Comparison of ENCODE assay signal across 17 cellular contexts in genomic region chr13:112182251-112182650, GRCh38.
DNase-seq lines count a peak whose midpoint lies in the region; ATAC-seq, FAIRE-seq and TF ChIP-seq lines count a peak whose summit lies in the region.
"Had no signal": no experiment of that assay in that cellular context is flagged by ENCODE, and none has a peak within 500 bp of the region (broad histone marks: within the 10 kb centered on the region; RNA-seq: fewer than 3 reads in every experiment).

No MANE protein-coding gene starts in this region.

- CTCF ChIA-PET in activated CD8-positive, alpha-beta memory T cell treated with anti-CD3 and anti-CD28 coated beads, Interleukin-2, amount 10 ng/mL, durations not matched to agents 7 days and 5 days (lab: Charles Lee), result no interaction called here

- no peaks in the 10 kb centered on the region for H4K20me1 ChIP-seq in GM23338 (replicated peaks; ENCODE audit: insufficient read depth)

- H3K4me3 ChIP-seq in GM23338 (no peak overlapping the region), pancreas (no peak overlapping the region)
- H3K4me3 ChIP-seq: GM23248 had no signal

- no peak overlapping the region for H3K4me2 ChIP-seq in GM23338

- FAIRE-seq in pancreas (lab: Jason Lieb, UNC), result no peak
- FAIRE-seq: A204.1, HepG2, HTR-8/SVneo had no signal

- intact Hi-C loops in pancreas (cut with DNase I), result no loop called here

- no peak overlapping the region for H3K27ac ChIP-seq in GM23338 (ENCODE audit: low read depth)
- no peak overlapping the region for H3K27ac ChIP-seq in pancreas
- H3K27ac ChIP-seq: GM23248 had no signal

- DNase-seq in GM23338 (ENCODE audit: low spot score), result no peak
- peak; percentile 29 for DNase-seq in activated CD8-positive, alpha-beta memory T cell treated with anti-CD3 and anti-CD28 coated beads, Interleukin-2, amount 10 ng/mL, durations not matched to agents 7 days and 5 days
- peak; percentile 39 for DNase-seq in left lobe of liver (ENCODE audit: low spot score)
- DNase-seq in type B pancreatic cell (ENCODE audit: extremely low spot score, unreplicated experiment), result peak; percentile 53
- DNase-seq in KG1 (lab: John Stamatoyannopoulos, UW), result no peak
- DNase-seq in pancreas, result no peak
- DNase-seq in cerebellar nuclear complex (lab: John Stamatoyannopoulos, UW), result no peak
- no peak for DNase-seq in DMS79 (lab: John Stamatoyannopoulos, UW)
- DNase-seq: CD8-positive, alpha-beta memory T cell; GF-D8; GM23248; H9 had no signal

- H3K36me3 Mint-ChIP-seq in GM23338 (ENCODE audit: low read depth), result no peaks in the 10 kb centered on the region
- H3K36me3 Mint-ChIP-seq in activated CD8-positive, alpha-beta memory T cell treated with anti-CD3 and anti-CD28 coated beads, Interleukin-2, amount 10 ng/mL, durations not matched to agents 7 days and 5 days, result no peaks in the 10 kb centered on the region
- no peaks in the 10 kb centered on the region for H3K36me3 Mint-ChIP-seq in type B pancreatic cell
- H3K36me3 Mint-ChIP-seq: CD8-positive, alpha-beta memory T cell had no signal

- ATAC-seq in GM23338 (peak; percentile 31; the same call in 2 of the 3 replicates), left lobe of liver (no peak), pancreas (no peak)
- ATAC-seq in activated CD8-positive, alpha-beta memory T cell treated with anti-CD3 and anti-CD28 coated beads, Interleukin-2, amount 10 ng/mL, durations not matched to agents 7 days and 5 days, result no peak

- H3K4me1 ChIP-seq in GM23338 (ENCODE audit: insufficient read depth) (no peaks in the 10 kb centered on the region), pancreas (no peaks in the 10 kb centered on the region)
- H3K4me1 ChIP-seq: Caco-2 had no signal

- H3K9me2 ChIP-seq in GM23338 (ENCODE audit: insufficient read depth), result 0 out of 2 replicates have a peak, but pooled peaks cover 3% of the 10 kb centered on the region

- no peak overlapping the region for H3K4me3 Mint-ChIP-seq in GM23338
- no peak overlapping the region for H3K4me3 Mint-ChIP-seq in activated CD8-positive, alpha-beta memory T cell treated with anti-CD3 and anti-CD28 coated beads, Interleukin-2, amount 10 ng/mL, durations not matched to agents 7 days and 5 days
- no peak overlapping the region for H3K4me3 Mint-ChIP-seq in type B pancreatic cell
- H3K4me3 Mint-ChIP-seq: B cell; CD8-positive, alpha-beta memory T cell; H9 had no signal

- no peak for TF ChIP-seq CTCF in GM23338 (conservative IDR thresholded peaks at IDR 0.05; ENCODE audit: low read depth in 2 of 2)
- TF ChIP-seq CTCF in type B pancreatic cell (conservative IDR thresholded peaks at IDR 0.05), result no peak
- TF ChIP-seq CTCF in pancreas (IDR thresholded peaks at IDR 0.05), result no peak

- H3F3A ChIP-seq in GM23338 (replicated peaks; ENCODE audit: low read depth), result no peaks in the 10 kb centered on the region

- WGBS in pancreas, 2 donors, result 66 to 71% methylated on average over 11 of the region's 11 CpGs

- H3K27me3 Mint-ChIP-seq in GM23338 (ENCODE audit: insufficient read depth, low read depth, poor library complexity), result peaks cover 12% of the 10 kb centered on the region
- no peaks in the 10 kb centered on the region for H3K27me3 Mint-ChIP-seq in activated CD8-positive, alpha-beta memory T cell treated with anti-CD3 and anti-CD28 coated beads, Interleukin-2, amount 10 ng/mL, durations not matched to agents 7 days and 5 days
- peaks cover 23% of the 10 kb centered on the region for H3K27me3 Mint-ChIP-seq in type B pancreatic cell
- H3K27me3 Mint-ChIP-seq: B cell had no signal

- H3K4me1 Mint-ChIP-seq in GM23338 (peaks cover 10% of the 10 kb centered on the region), type B pancreatic cell (ENCODE audit: unreplicated experiment) (no peaks in the 10 kb centered on the region)
- H3K4me1 Mint-ChIP-seq in activated CD8-positive, alpha-beta memory T cell treated with anti-CD3 and anti-CD28 coated beads, Interleukin-2, amount 10 ng/mL, durations not matched to agents 7 days and 5 days, result no peaks in the 10 kb centered on the region
- H3K4me1 Mint-ChIP-seq: B cell; CD8-positive, alpha-beta memory T cell had no signal

- H3K9me3 Mint-ChIP-seq in GM23338, result no peaks in the 10 kb centered on the region
- H3K9me3 Mint-ChIP-seq in activated CD8-positive, alpha-beta memory T cell treated with anti-CD3 and anti-CD28 coated beads, Interleukin-2, amount 10 ng/mL, durations not matched to agents 7 days and 5 days (ENCODE audit: low read depth), result no peaks in the 10 kb centered on the region
- no peaks in the 10 kb centered on the region for H3K9me3 Mint-ChIP-seq in type B pancreatic cell

- H3K36me3 ChIP-seq in GM23338 (ENCODE audit: insufficient read depth), result no peaks in the 10 kb centered on the region
- H3K36me3 ChIP-seq in pancreas, result no peaks in the 10 kb centered on the region

- H3K9me3 ChIP-seq in pancreas, result no peaks in the 10 kb centered on the region
- H3K9me3 ChIP-seq: Caco-2 had no signal

- H3K79me2 ChIP-seq in GM23338 (replicated peaks; ENCODE audit: insufficient read depth), result no peaks in the 10 kb centered on the region

- no peak overlapping the region for H2AFZ ChIP-seq in GM23338
- H2AFZ ChIP-seq: GM23248 had no signal

- no peak overlapping the region; the same call in 1 of the 2 replicates for H3K27ac Mint-ChIP-seq in GM23338
- H3K27ac Mint-ChIP-seq in activated CD8-positive, alpha-beta memory T cell treated with anti-CD3 and anti-CD28 coated beads, Interleukin-2, amount 10 ng/mL, durations not matched to agents 7 days and 5 days, result no peak overlapping the region
- H3K27ac Mint-ChIP-seq in type B pancreatic cell, result no peak overlapping the region
- H3K27ac Mint-ChIP-seq: B cell; CD8-positive, alpha-beta memory T cell; H9 had no signal

- H3K27me3 ChIP-seq in GM23338 (ENCODE audit: insufficient read depth) (no peaks in the 10 kb centered on the region), pancreas (no peaks in the 10 kb centered on the region)

TF ChIP-seq in GM23338, 12 proteins besides CTCF, POLR2A, EP300 and RAD21 (continues in another document):
- TF ChIP-seq ETS1 (IDR thresholded peaks at IDR 0.05), result no peak
- TF ChIP-seq NANOG (IDR thresholded peaks at IDR 0.05; ENCODE audit: borderline replicate concordance), result no peak
- no peak for TF ChIP-seq STAT1 (IDR thresholded peaks at IDR 0.05; ENCODE audit: unreplicated experiment)
- no peak for TF ChIP-seq ZNF114 (CRISPR knock-in tag; IDR thresholded peaks at IDR 0.05)
- TF ChIP-seq ZNF331 (CRISPR knock-in tag; IDR thresholded peaks at IDR 0.05; ENCODE audit: low read depth), result no peak
- no peak for TF ChIP-seq POLR2AphosphoS5 (IDR thresholded peaks at IDR 0.05; ENCODE audit: low read depth)
- no peak for TF ChIP-seq EZH2phosphoT487 (IDR thresholded peaks at IDR 0.05; ENCODE audit: unreplicated experiment)
- no peak for TF ChIP-seq CREB1 (CRISPR knock-in tag; IDR thresholded peaks at IDR 0.05; ENCODE audit: low read depth)
- TF ChIP-seq EZH2 (IDR thresholded peaks at IDR 0.05; ENCODE audit: low read depth, unreplicated experiment), result no peak
- no peak for TF ChIP-seq JUNB (IDR thresholded peaks at IDR 0.05; ENCODE audit: unreplicated experiment)

Comparison
In these comparisons a context has a peak if more than half of its experiments do, and no peak if none do; other contexts are left out.
1. DNase-seq: peak in activated CD8-positive, alpha-beta memory T cell treated with anti-CD3 and anti-CD28 coated beads, Interleukin-2, amount 10 ng/mL, durations not matched to agents 7 days and 5 days (single experiment), left lobe of liver (single experiment) and type B pancreatic cell (single experiment); none in GM23338 (single experiment), KG1 (single experiment), pancreas (0 of 6), cerebellar nuclear complex (0 of 2) and DMS79 (single experiment).